24 cellular contexts compared by ENCODE assay signal in genomic region chr1:96730574-96731298, GRCh38. TPM values are rescaled to one million over a fixed set of nuclear protein-coding genes. Genes with fewer than 3 reads are reported as not detected.
DNase-seq lines count a peak whose midpoint lies in the region; ATAC-seq, FAIRE-seq and TF ChIP-seq lines count a peak whose summit lies in the region.
"Had no signal": no experiment of that assay in that cellular context is flagged by ENCODE, and none has a peak within 500 bp of the region (broad histone marks: within the 10 kb centered on the region; RNA-seq: fewer than 3 reads in every experiment).

No MANE protein-coding gene starts in this region.

- no peaks in the 10 kb centered on the region for H4K20me1 ChIP-seq in K562 (replicated peaks; ENCODE audit: control insufficient read depth, insufficient read depth, low read length)

- FAIRE-seq in K562 (lab: Jason Lieb, UNC), result no peak
- FAIRE-seq: GM18507, H1 had no signal

- H3K36me3 ChIP-seq in left ventricle myocardium inferior (peaks cover 20% of the 10 kb centered on the region), K562 (ENCODE audit: control insufficient read depth, insufficient read depth, low read length) (peaks cover 65% of the 10 kb centered on the region)

- no peak overlapping the region for H3K4me2 ChIP-seq in K562 (ENCODE audit: insufficient read depth, low read length)

- 62% methylated on average over 4 of the region's 4 CpGs for WGBS in right cardiac atrium
- WGBS in K562 (ENCODE audit: insufficient coverage, low coverage, missing lambda C conversion rate), result 89% methylated on average over 4 of the region's 4 CpGs

- H3K27me3 ChIP-seq in left ventricle myocardium inferior (ENCODE audit: low read depth) (no peaks in the 10 kb centered on the region), right cardiac atrium (ENCODE audit: control insufficient read depth, insufficient read depth) (no peaks in the 10 kb centered on the region), K562 (ENCODE audit: control insufficient read depth in 2 of 2, insufficient read depth in 2 of 2, low read length in 2 of 2) (no peaks in the 10 kb centered on the region)
- H3K27me3 ChIP-seq: esophagus muscularis mucosa, MG63, Peyer's patch, upper lobe of right lung had no signal

- DNase-seq in left ventricle myocardium inferior (no peak), right cardiac atrium (no peak), K562 (ENCODE audit: extremely low read depth in 1 of 4, low spot score in 3 of 4) (no peak), left lobe of liver (ENCODE audit: low spot score) (no peak), NCI-H226 (no peak)
- DNase-seq: ACHN; activated CD4-positive, alpha-beta T cell treated with anti-CD3 and anti-CD28 coated beads, Interleukin-2, amount 50 U/mL, for 4 hours; activated naive CD4-positive, alpha-beta T cell treated with anti-CD3 and anti-CD28 coated beads for 36 hours; CD4-positive, alpha-beta memory T cell; DMS79; kidney; MG63; NCI-H187 treated with DMSO at 0.1 percent for 48 hours; NCI-H345; Peyer's patch; stimulated activated CD4-positive, alpha-beta T cell treated with anti-CD3 and anti-CD28 coated beads, Interleukin-2, amount 100 ng/mL, for 24 hours; SW 1271; upper lobe of right lung had no signal

- H3K27ac ChIP-seq in left ventricle myocardium inferior (replicated peaks) (peak overlapping the region; percentile 2), right cardiac atrium (ENCODE audit: low read length) (no peak overlapping the region), K562 (ENCODE audit: extremely low read depth, low read depth, low read length) (no peak overlapping the region), temporal lobe (ENCODE audit: low read depth, low read length) (peak overlapping the region; percentile 3)
- H3K27ac ChIP-seq: esophagus muscularis mucosa, Peyer's patch, upper lobe of right lung had no signal

- TF ChIP-seq CTCF in left ventricle myocardium inferior (IDR thresholded peaks at IDR 0.05; ENCODE audit: borderline replicate concordance) (no peak), K562 (IDR thresholded peaks at IDR 0.05 in 2 of 3, conservative IDR thresholded peaks at IDR 0.05 in 1 of 3; ENCODE audit: insufficient read depth in 2 of 3, low read depth in 1 of 3, low read length in 3 of 3) (no peak)

- CTCF ChIA-PET in K562 (lab: Yijun Ruan, JAX; ENCODE audit: low intra/inter-chr PET ratio), result no interaction called here

- TF ChIP-seq POLR2A in K562 (conservative IDR thresholded peaks at IDR 0.05), result no peak

- TF ChIP-seq EP300 in K562 (IDR thresholded peaks at IDR 0.05; ENCODE audit: low read length), result no peak

- in situ Hi-C loops in K562 (cut with MboI), result no loop called here

- intact Hi-C loops in left ventricle myocardium inferior (cut with micrococcal nuclease) (no loop called here), right cardiac atrium (cut with DNase I) (no loop called here), K562 (cut with micrococcal nuclease) (no loop called here)

- H3K4me3 ChIP-seq in left ventricle myocardium inferior (no peak overlapping the region), right cardiac atrium (ENCODE audit: low read length) (no peak overlapping the region), K562 (no peak overlapping the region)
- H3K4me3 ChIP-seq: esophagus muscularis mucosa, MG63, Peyer's patch, upper lobe of right lung had no signal

- ATAC-seq in right cardiac atrium, result no peak
- no peak for ATAC-seq in K562
- ATAC-seq in left lobe of liver, result peak; percentile 75
- no peak for ATAC-seq in HG02981 (IDR thresholded peaks at IDR 0.05; ENCODE audit: unreplicated experiment)
- ATAC-seq in GM21576 (IDR thresholded peaks at IDR 0.05; ENCODE audit: unreplicated experiment), result no peak
- ATAC-seq: upper lobe of right lung had no signal

- H3K9me1 ChIP-seq in K562 (ENCODE audit: control insufficient read depth, insufficient read depth, low read length), result no peaks in the 10 kb centered on the region

- H3K79me2 ChIP-seq in K562 (ENCODE audit: control insufficient read depth, insufficient read depth, low read length), result peaks cover 98% of the 10 kb centered on the region

- POLR2A ChIA-PET in K562 (lab: Yijun Ruan, JAX), result no interaction called here

- no peak overlapping the region for H2AFZ ChIP-seq in K562 (ENCODE audit: low read depth, low read length)

- H3K9me3 ChIP-seq in left ventricle myocardium inferior (replicated peaks) (peaks cover 3% of the 10 kb centered on the region), right cardiac atrium (ENCODE audit: control insufficient read depth, low read length) (no peaks in the 10 kb centered on the region), K562 (replicated peaks; ENCODE audit: control insufficient read depth, insufficient read depth, low read depth, low read length) (no peaks in the 10 kb centered on the region)
- H3K9me3 ChIP-seq: esophagus muscularis mucosa, Peyer's patch, upper lobe of right lung had no signal

- no peak for TF ChIP-seq RAD21 in K562 (CRISPR knock-in tag; conservative IDR thresholded peaks at IDR 0.05 in 1 of 2, IDR thresholded peaks at IDR 0.05 in 1 of 2)

- BruUV-seq in K562 (replicated peaks; lab: Mats Ljungman, UMichigan), result TSS peak; percentile 1

- H3K4me1 ChIP-seq in left ventricle myocardium inferior, result peaks cover 37% of the 10 kb centered on the region
- peaks cover 2% of the 10 kb centered on the region for H3K4me1 ChIP-seq in right cardiac atrium (ENCODE audit: control insufficient read depth, insufficient read depth, low read length)
- peaks cover 2 to 3% of the 10 kb centered on the region in 2 experiments; a peak in 1 of 5 replicates for H3K4me1 ChIP-seq in K562 (replicated peaks in 1 of 2; ENCODE audit: control insufficient read depth in 2 of 2, insufficient read depth in 2 of 2, low read length in 2 of 2)
- H3K4me1 ChIP-seq: upper lobe of right lung had no signal

- no peak overlapping the region for H3K9ac ChIP-seq in K562 (ENCODE audit: insufficient read depth in 1 of 2, low read depth in 2 of 2, low read length in 2 of 2)

TF ChIP-seq in K562, 482 proteins besides CTCF, POLR2A, EP300 and RAD21 (continues in another document):
- TF ChIP-seq SRSF3 (IDR thresholded peaks at IDR 0.05; ENCODE audit: insufficient read depth, low read length) (no peak), BRD4 (IDR thresholded peaks at IDR 0.05) (no peak), HOMEZ (CRISPR knock-in tag; IDR thresholded peaks at IDR 0.05) (no peak), CREB3 (tag; conservative IDR thresholded peaks at IDR 0.05; ENCODE audit: low read depth) (no peak)

RNA-seq across cellular contexts. Expression of gene PTBP2, which starts 9.2 kb away (rescaled TPM):
- total RNA-seq in left ventricle myocardium inferior (10.3 TPM), right cardiac atrium (10 to 100 TPM; 12.0 to 18.3 (median 14.0) TPM), K562 (2014; rRNA removed) (14.6 and 17.3 TPM in 2 replicates), K562 (2014; rRNA removed; fragmentation: Illumina TruSeq; extraction: Trizol) (29.5 and 31.1 TPM in 2 replicates), K562 (2015; rRNA removed; fragmentation: Illumina TruSeq; extraction: Trizol) (29.8 and 30.6 TPM in 2 replicates), K562 (2021) (18.6 and 20.2 TPM in 2 replicates), left lobe of liver (5.9 TPM), temporal lobe (215 TPM)
- polyA plus RNA-seq in right cardiac atrium (7.4 TPM), K562 (2011; rRNA removed) (17.5 and 22.9 TPM in 2 replicates), K562 (2014; fragmentation: Illumina TruSeq; extraction: Trizol) (19.0 and 22.6 TPM in 2 replicates), K562 (2014; fragmentation: Nextera tagmentation; extraction: Ambion mirVana) (10 to 100 TPM in 1 of 2 experiments, 1 to 10 TPM in 1; 9.8 to 11.0 TPM), K562 (2014; rRNA removed) (12.7 and 20.9 TPM in 2 replicates)
- total RNA-seq in K562 (2011; cell fraction: chromatin; rRNA removed; ENCODE audit: low replicate concordance), result 77.0 and 161 TPM in 2 replicates
- total RNA-seq in K562 (2011; cell fraction: nucleolus; rRNA removed), result 16.8 and 26.5 TPM in 2 replicates
- total RNA-seq in K562 (2011; cell fraction: nucleoplasm; rRNA removed), result 43.6 and 43.9 TPM in 2 replicates
- 4.9 and 7.1 TPM in 2 replicates for polyA plus RNA-seq in K562 (2011; cell fraction: cytosol; rRNA removed)
- polyA plus RNA-seq in K562 (2011; cell fraction: nucleus; rRNA removed), result 25.5 and 34.3 TPM in 2 replicates
- polyA plus RNA-seq in K562 (2012), result 7.1 and 7.4 TPM in 2 replicates
- 76.2 and 88.4 TPM in 2 replicates for polyA minus RNA-seq in K562 (2011; rRNA and poly(A)+ RNA removed)
- 10.1 and 22.7 TPM in 2 replicates for polyA minus RNA-seq in K562 (2011; cell fraction: cytosol; rRNA and poly(A)+ RNA removed)
- polyA minus RNA-seq in K562 (2011; cell fraction: nucleus; rRNA and poly(A)+ RNA removed), result 35.0 and 72.4 TPM in 2 replicates

Comparison
In these comparisons a context has a peak if more than half of its experiments do, and no peak if none do; other contexts are left out.
1. H3K27ac ChIP-seq: peak in left ventricle myocardium inferior (single experiment) and temporal lobe (single experiment); none in right cardiac atrium (single experiment) and K562 (single experiment).